ENCODE assay signal across 24 cellular contexts in the genomic region with DNA sequence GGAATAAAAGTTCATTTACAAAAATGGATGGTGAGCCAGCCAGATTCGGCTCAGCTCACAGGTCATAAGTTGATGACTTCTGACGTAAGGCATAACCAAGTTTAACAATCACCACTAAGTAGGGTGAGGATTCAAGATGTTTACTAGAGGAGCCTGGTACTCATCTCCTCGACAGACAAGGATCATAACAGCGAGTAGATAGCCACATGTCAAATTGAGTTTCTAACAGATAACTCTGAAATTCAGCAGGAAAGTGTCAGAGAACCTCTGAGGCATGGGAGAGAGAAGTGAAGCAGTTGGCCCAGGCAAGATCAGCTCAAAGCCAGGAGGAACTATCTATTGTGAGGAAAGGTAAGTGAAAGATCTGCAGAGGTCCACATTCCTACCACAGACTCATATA.
DNase-seq lines count a peak whose midpoint lies in the region; ATAC-seq, FAIRE-seq and TF ChIP-seq lines count a peak whose summit lies in the region.
"Had no signal": no experiment of that assay in that cellular context is flagged by ENCODE, and none has a peak within 500 bp of the region (broad histone marks: within the 10 kb centered on the region; RNA-seq: fewer than 3 reads in every experiment).

No MANE protein-coding gene starts in this region.

- no peak for ATAC-seq in activated CD8-positive, alpha-beta T cell treated with anti-CD3 and anti-CD28 coated beads for 36 hours
- ATAC-seq in activated CD8-positive, alpha-beta T cell treated with anti-CD3 and anti-CD28 coated beads, Interleukin-2, amount 10 ng/mL, durations not matched to agents 7 days and 5 days = no peak
- no peak for ATAC-seq in CD8-positive, alpha-beta T cell
- ATAC-seq: GM12878 had no signal

- H3K4me1 ChIP-seq in CD8-positive, alpha-beta T cell (ENCODE audit: insufficient read depth, low read length) = no peaks in the 10 kb centered on the region
- H3K4me1 ChIP-seq: BLaER1 had no signal

- H3K36me3 Mint-ChIP-seq in activated CD8-positive, alpha-beta T cell treated with anti-CD3 and anti-CD28 coated beads for 36 hours (ENCODE audit: low read depth) = peaks cover 61% of the 10 kb centered on the region
- H3K36me3 Mint-ChIP-seq in activated CD8-positive, alpha-beta T cell treated with anti-CD3 and anti-CD28 coated beads, Interleukin-2, amount 10 ng/mL, durations not matched to agents 7 days and 5 days (ENCODE audit: low read depth) = peaks cover 35% of the 10 kb centered on the region
- H3K36me3 Mint-ChIP-seq in CD8-positive, alpha-beta T cell = peaks cover 69% of the 10 kb centered on the region

- POLR2A ChIA-PET in activated CD8-positive, alpha-beta T cell treated with anti-CD3 and anti-CD28 coated beads for 36 hours (lab: Charles Lee) = no interaction called here
- POLR2A ChIA-PET in activated CD8-positive, alpha-beta T cell treated with anti-CD3 and anti-CD28 coated beads, Interleukin-2, amount 10 ng/mL, durations not matched to agents 7 days and 5 days (lab: Charles Lee) = no interaction called here
- POLR2A ChIA-PET in CD8-positive, alpha-beta T cell (lab: Charles Lee) = no interaction called here

- H3K27me3 Mint-ChIP-seq in activated CD8-positive, alpha-beta T cell treated with anti-CD3 and anti-CD28 coated beads for 36 hours = no peaks in the 10 kb centered on the region
- H3K27me3 Mint-ChIP-seq in activated CD8-positive, alpha-beta T cell treated with anti-CD3 and anti-CD28 coated beads, Interleukin-2, amount 10 ng/mL, durations not matched to agents 7 days and 5 days (ENCODE audit: low read depth) = no peaks in the 10 kb centered on the region
- H3K27me3 Mint-ChIP-seq in CD8-positive, alpha-beta T cell (ENCODE audit: low read depth) = no peaks in the 10 kb centered on the region
- H3K27me3 Mint-ChIP-seq: B cell; CD8-positive, alpha-beta memory T cell had no signal

- peaks cover 20% of the 10 kb centered on the region for H3K36me3 ChIP-seq in CD8-positive, alpha-beta T cell (ENCODE audit: insufficient read depth, low read length)
- H3K36me3 ChIP-seq in bronchial epithelial cell (ENCODE audit: control insufficient read depth, insufficient read depth, low read length) = no peaks in the 10 kb centered on the region
- H3K36me3 ChIP-seq: BLaER1 had no signal

- peak; percentile 18 for FAIRE-seq in bronchial epithelial cell (lab: Jason Lieb, UNC)
- FAIRE-seq: A204.1, D721Med, GM12878, GM19239, H1 had no signal

- TF ChIP-seq CTCF in activated CD8-positive, alpha-beta T cell treated with anti-CD3 and anti-CD28 coated beads for 36 hours (IDR thresholded peaks at IDR 0.05) = no peak
- no peak for TF ChIP-seq CTCF in CD8-positive, alpha-beta T cell (IDR thresholded peaks at IDR 0.05)
- TF ChIP-seq CTCF in bronchial epithelial cell (IDR thresholded peaks at IDR 0.05; ENCODE audit: insufficient read depth, low read length, severe bottlenecking) = no peak

- H3K9me3 ChIP-seq in CD8-positive, alpha-beta T cell (ENCODE audit: low read length) = peaks cover 10% of the 10 kb centered on the region

- DNase-seq in activated CD8-positive, alpha-beta T cell treated with anti-CD3 and anti-CD28 coated beads for 36 hours = no peak
- no peak for DNase-seq in activated CD8-positive, alpha-beta T cell treated with anti-CD3 and anti-CD28 coated beads, Interleukin-2, amount 10 ng/mL, durations not matched to agents 7 days and 5 days
- no peak for DNase-seq in CD8-positive, alpha-beta T cell
- DNase-seq in bronchial epithelial cell (ENCODE audit: low read depth) = no peak
- DNase-seq in NCI-H2081 treated with DMSO at 0.1 percent for 48 hours (lab: John Stamatoyannopoulos, UW) = no peak
- no peak for DNase-seq in iPS-NIHi11 (ENCODE audit: low spot score)
- DNase-seq: CD4-positive, CD25-positive, alpha-beta regulatory T cell; CD8-positive, alpha-beta memory T cell; DMS 273 treated with DMSO at 0.1 percent for 48 hours; DMS79; EL; GDM1; GM23248; H7; HCEC 1CT had no signal

- H3K27ac ChIP-seq in CD8-positive, alpha-beta T cell (ENCODE audit: low read depth, low read length) = no peak overlapping the region
- H3K27ac ChIP-seq: 22Rv1, BLaER1, C4-2B, GM23248 had no signal

- H3K4me3 ChIP-seq in CD8-positive, alpha-beta T cell (ENCODE audit: low read depth, low read length) = no peak overlapping the region
- no peak overlapping the region for H3K4me3 ChIP-seq in bronchial epithelial cell (ENCODE audit: low read depth, low read length)
- H3K4me3 ChIP-seq: BLaER1, GM12878, GM23248 had no signal

- H3K4me3 Mint-ChIP-seq in activated CD8-positive, alpha-beta T cell treated with anti-CD3 and anti-CD28 coated beads for 36 hours = no peak overlapping the region
- H3K4me3 Mint-ChIP-seq in activated CD8-positive, alpha-beta T cell treated with anti-CD3 and anti-CD28 coated beads, Interleukin-2, amount 10 ng/mL, durations not matched to agents 7 days and 5 days = no peak overlapping the region
- no peak overlapping the region for H3K4me3 Mint-ChIP-seq in CD8-positive, alpha-beta T cell
- H3K4me3 Mint-ChIP-seq: B cell; CD4-positive, CD25-positive, alpha-beta regulatory T cell; CD8-positive, alpha-beta memory T cell had no signal

- H3K27ac Mint-ChIP-seq in activated CD8-positive, alpha-beta T cell treated with anti-CD3 and anti-CD28 coated beads for 36 hours = peak overlapping the region; percentile 75
- H3K27ac Mint-ChIP-seq in activated CD8-positive, alpha-beta T cell treated with anti-CD3 and anti-CD28 coated beads, Interleukin-2, amount 10 ng/mL, durations not matched to agents 7 days and 5 days = no peak overlapping the region
- H3K27ac Mint-ChIP-seq in CD8-positive, alpha-beta T cell = peak overlapping the region; percentile 19
- H3K27ac Mint-ChIP-seq: B cell; CD4-positive, CD25-positive, alpha-beta regulatory T cell had no signal

- H3K4me1 Mint-ChIP-seq in activated CD8-positive, alpha-beta T cell treated with anti-CD3 and anti-CD28 coated beads for 36 hours (ENCODE audit: low read depth) = peaks cover 15% of the 10 kb centered on the region
- H3K4me1 Mint-ChIP-seq in activated CD8-positive, alpha-beta T cell treated with anti-CD3 and anti-CD28 coated beads, Interleukin-2, amount 10 ng/mL, durations not matched to agents 7 days and 5 days (ENCODE audit: low read depth) = no peaks in the 10 kb centered on the region
- H3K4me1 Mint-ChIP-seq in CD8-positive, alpha-beta T cell (ENCODE audit: low read depth) = peaks cover 14% of the 10 kb centered on the region
- H3K4me1 Mint-ChIP-seq: B cell; CD4-positive, CD25-positive, alpha-beta regulatory T cell had no signal

- H3K27me3 ChIP-seq in CD8-positive, alpha-beta T cell (ENCODE audit: insufficient read depth, low read length) = no peaks in the 10 kb centered on the region
- H3K27me3 ChIP-seq in bronchial epithelial cell (ENCODE audit: control insufficient read depth, insufficient read depth, low read length) = no peaks in the 10 kb centered on the region
- H3K27me3 ChIP-seq: BLaER1 had no signal

- peaks cover 32% of the 10 kb centered on the region for H3K9me3 Mint-ChIP-seq in activated CD8-positive, alpha-beta T cell treated with anti-CD3 and anti-CD28 coated beads for 36 hours
- H3K9me3 Mint-ChIP-seq in activated CD8-positive, alpha-beta T cell treated with anti-CD3 and anti-CD28 coated beads, Interleukin-2, amount 10 ng/mL, durations not matched to agents 7 days and 5 days (ENCODE audit: insufficient read depth) = peaks cover 19% of the 10 kb centered on the region
- H3K9me3 Mint-ChIP-seq in CD8-positive, alpha-beta T cell = peaks cover 24% of the 10 kb centered on the region

- CTCF ChIA-PET in activated CD8-positive, alpha-beta T cell treated with anti-CD3 and anti-CD28 coated beads for 36 hours (lab: Charles Lee) = no interaction called here
- CTCF ChIA-PET in activated CD8-positive, alpha-beta T cell treated with anti-CD3 and anti-CD28 coated beads, Interleukin-2, amount 10 ng/mL, durations not matched to agents 7 days and 5 days (lab: Charles Lee) = no interaction called here
- CTCF ChIA-PET in CD8-positive, alpha-beta T cell (lab: Charles Lee) = no interaction called here

- intact Hi-C loops in activated CD8-positive, alpha-beta T cell treated with anti-CD3 and anti-CD28 coated beads for 36 hours (cut with micrococcal nuclease) = no loop called here
- intact Hi-C loops in CD8-positive, alpha-beta T cell (cut with DNase I, micrococcal nuclease) = no loop called here
